ENCODE assay signal across 1 cellular context in the genomic region with DNA sequence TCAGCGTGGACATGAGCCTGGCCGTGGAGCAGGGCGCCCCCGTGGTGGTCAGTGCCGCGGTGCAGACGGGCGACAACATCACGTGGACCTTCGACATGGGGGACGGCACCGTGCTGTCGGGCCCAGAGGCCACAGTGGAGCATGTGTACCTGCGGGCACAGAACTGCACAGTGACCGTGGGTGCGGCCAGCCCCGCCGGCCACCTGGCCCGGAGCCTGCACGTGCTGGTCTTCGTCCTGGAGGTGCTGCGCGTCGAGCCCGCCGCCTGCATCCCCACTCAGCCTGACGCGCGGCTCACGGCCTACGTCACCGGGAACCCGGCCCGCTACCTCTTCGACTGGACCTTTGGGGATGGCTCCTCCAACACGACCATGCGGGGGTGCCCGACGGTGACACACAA. TPM values are rescaled to one million over a fixed set of nuclear protein-coding genes. Genes with fewer than 3 reads are reported as not detected.
"Had no signal": no experiment of that assay in that cellular context is flagged by ENCODE, and none has a peak within 500 bp of the region (broad histone marks: within the 10 kb centered on the region; RNA-seq: fewer than 3 reads in every experiment).

No MANE protein-coding gene starts in this region.

RNA-seq across cellular contexts. Expression of gene NPIPA7, which starts 14.8 kb away (rescaled TPM):
- total RNA-seq: ascending aorta had no signal
